ENCODE assay signal across 19 cellular contexts in the genomic region with DNA sequence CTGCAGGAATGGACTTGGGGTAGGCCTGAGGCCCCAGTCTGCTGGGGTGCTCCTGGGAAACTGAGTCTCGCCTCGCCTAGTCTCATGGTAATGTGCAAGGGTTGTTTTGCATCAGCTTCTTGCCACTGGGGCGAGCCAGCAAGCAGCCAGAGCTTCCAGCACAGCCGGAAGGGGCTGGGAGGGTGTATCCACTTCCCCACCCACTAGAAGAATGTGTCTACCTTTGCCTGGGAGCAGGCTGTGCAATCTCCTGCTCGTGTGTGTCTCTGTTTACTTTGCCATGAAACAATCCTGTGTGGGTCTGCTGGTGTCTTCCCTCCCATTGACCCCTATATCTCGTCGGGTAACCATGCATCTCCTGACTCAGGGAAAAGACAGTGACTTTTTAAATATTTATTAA. TPM values are rescaled to one million over a fixed set of nuclear protein-coding genes. Genes with fewer than 3 reads are reported as not detected.
A peak's percentile ranks its signal among the peaks of the same experiment; 100 is the strongest.
DNase-seq lines count a peak whose midpoint lies in the region; ATAC-seq and TF ChIP-seq lines count a peak whose summit lies in the region.
"Had no signal": no experiment of that assay in that cellular context is flagged by ENCODE, and none has a peak within 500 bp of the region (broad histone marks: within the 10 kb centered on the region; RNA-seq: fewer than 3 reads in every experiment).

No MANE protein-coding gene starts in this region.

- H3F3A ChIP-seq in PC-3 (ENCODE audit: low read length, unreplicated experiment), result no peaks in the 10 kb centered on the region

- no peak overlapping the region for H3K9ac ChIP-seq in PC-3 (ENCODE audit: low read length)

- CTCF ChIA-PET in PC-3 (lab: Charles Lee), result no interaction called here

- intact Hi-C loops in PC-3 (cut with micrococcal nuclease), result no loop called here
- intact Hi-C loops in mucosa of descending colon (cut with DNase I, micrococcal nuclease), result no loop called here

- peak overlapping the region; percentile 3; the same call in 1 of the 2 replicates for H2AFZ ChIP-seq in PC-3 (ENCODE audit: low read length)
- H2AFZ ChIP-seq: PC-9 had no signal

- H3K36me3 ChIP-seq in PC-3 (ENCODE audit: low read depth, low read length) (no peaks in the 10 kb centered on the region), mucosa of descending colon (ENCODE audit: low read depth) (no peaks in the 10 kb centered on the region)

- H3K4me2 ChIP-seq in PC-3 (ENCODE audit: low read length), result peak overlapping the region; percentile 21; the same call in 1 of the 2 replicates
- H3K4me2 ChIP-seq: PC-9 had no signal

- H3K79me2 ChIP-seq in PC-3 (ENCODE audit: low read length), result no peaks in the 10 kb centered on the region

- DNase-seq in PC-3 (peak; percentile 65), ecto neural progenitor cell (ENCODE audit: low spot score) (peak; percentile 23), mucosa of descending colon (peak; percentile 72 to 79 (median 74)), ureter (ENCODE audit: low spot score) (peak; percentile 65), COR-L47 (lab: John Stamatoyannopoulos, UW) (no peak), middle frontal gyrus (ENCODE audit: extremely low spot score, low spot score) (no peak)
- DNase-seq: activated CD4-positive, alpha-beta T cell treated with anti-CD3 and anti-CD28 coated beads for 48 hours; anterior cingulate cortex; head of caudate nucleus; KG1; mesenchymal stem cell; naive thymus-derived CD4-positive, alpha-beta T cell; NCI-H510A treated with DMSO at 0.1 percent for 48 hours; testis had no signal

- no TSS peak for BruUV-seq in PC-3 (replicated peaks; lab: Mats Ljungman, UMichigan)

- no peaks in the 10 kb centered on the region for H3K27me3 ChIP-seq in PC-3 (ENCODE audit: low read length)
- H3K27me3 ChIP-seq: testis had no signal

- no peak for TF ChIP-seq CTCF in PC-3 (conservative IDR thresholded peaks at IDR 0.05; ENCODE audit: low read depth, low read length)
- TF ChIP-seq CTCF in mucosa of descending colon (IDR thresholded peaks at IDR 0.05), result no peak

- no peaks in the 10 kb centered on the region for H3K9me3 ChIP-seq in PC-3 (ENCODE audit: low read length)
- H3K9me3 ChIP-seq in mucosa of descending colon, result no peaks in the 10 kb centered on the region
- H3K9me3 ChIP-seq: testis had no signal

- H3K4me3 ChIP-seq in PC-3 (ENCODE audit: low read length) (no peak overlapping the region), mucosa of descending colon (no peak overlapping the region)
- H3K4me3 ChIP-seq: PC-9, testis had no signal

- no peak overlapping the region for H3K27ac ChIP-seq in PC-3 (ENCODE audit: low read length)
- H3K27ac ChIP-seq: PC-9, testis had no signal

- peak; percentile 78 for ATAC-seq in PC-3
- peak; percentile 93 for ATAC-seq in mucosa of descending colon
- ATAC-seq in HG03159 (IDR thresholded peaks at IDR 0.05; ENCODE audit: unreplicated experiment), result no peak
- ATAC-seq: activated naive CD4-positive, alpha-beta T cell treated with anti-CD3 and anti-CD28 coated beads, Interleukin-2, amount 50 U/mL, for 72 hours; naive thymus-derived CD4-positive, alpha-beta T cell had no signal

- POLR2A ChIA-PET in PC-3 (lab: Charles Lee; ENCODE audit: unreplicated experiment), result no interaction called here

- no peaks in the 10 kb centered on the region for H4K20me1 ChIP-seq in PC-3 (ENCODE audit: low read length)

- H3K4me1 ChIP-seq in PC-3 (ENCODE audit: insufficient read depth, low read length), result peaks cover 13% of the 10 kb centered on the region
- peaks cover 20% of the 10 kb centered on the region for H3K4me1 ChIP-seq in mucosa of descending colon (ENCODE audit: low read depth)

- no peaks in the 10 kb centered on the region for H3K9me2 ChIP-seq in PC-3 (replicated peaks; ENCODE audit: low read length)

RNA-seq across cellular contexts. Expression of a gene that starts 21.8 kb away (rescaled TPM):
- total RNA-seq in PC-3 (2014; rRNA removed) (not detected in 2 replicates), mucosa of descending colon (not detected), ureter (0.36 TPM)
- total RNA-seq: activated naive CD4-positive, alpha-beta T cell treated with anti-CD3 and anti-CD28 coated beads, Interleukin-2, amount 50 U/mL, for 72 hours; omental fat pad; PC-9; renal cortical epithelial cell had no signal

RNA-seq across cellular contexts. Expression of a gene that starts 37.4 kb away (rescaled TPM):
- total RNA-seq in PC-3 (2014; rRNA removed) (37.8 and 51.8 TPM in 2 replicates), mucosa of descending colon (10 to 100 TPM; 17.2 to 31.8 (median 23.5) TPM), ureter (29.9 TPM)

Comparison
In these comparisons a context has a peak if more than half of its experiments do, and no peak if none do; other contexts are left out.
1. DNase-seq: peak in PC-3 (single experiment), ecto neural progenitor cell (single experiment), mucosa of descending colon (3 of 3) and ureter (single experiment); none in COR-L47 (single experiment) and middle frontal gyrus (single experiment).